In the genomic region with DNA sequence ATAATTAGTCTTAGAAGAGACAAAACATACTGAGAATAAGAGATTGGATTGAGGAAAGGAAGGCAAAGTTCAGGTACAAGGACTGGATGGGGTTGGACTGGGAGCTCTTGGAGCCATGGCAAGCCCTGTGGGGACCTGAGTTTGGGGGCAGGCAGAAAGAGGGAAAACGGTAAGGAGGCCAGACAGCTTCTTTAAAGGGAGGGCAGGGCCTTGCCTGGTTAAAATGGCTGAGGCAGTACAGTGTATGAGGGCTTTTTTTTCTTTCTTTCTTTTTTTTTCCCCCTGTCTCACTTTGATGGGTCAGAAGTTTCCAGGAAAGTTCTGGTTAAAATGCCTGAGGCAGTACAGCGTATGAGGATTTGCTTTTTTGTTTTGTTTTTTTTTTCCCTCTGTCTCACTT, we compare ENCODE assay signal across 9 cellular contexts. TPM values are rescaled to one million over a fixed set of nuclear protein-coding genes. Genes with fewer than 3 reads are reported as not detected.
A peak's percentile ranks its signal among the peaks of the same experiment; 100 is the strongest.
DNase-seq lines count a peak whose midpoint lies in the region; ATAC-seq, FAIRE-seq and TF ChIP-seq lines count a peak whose summit lies in the region.
"Had no signal": no experiment of that assay in that cellular context is flagged by ENCODE, and none has a peak within 500 bp of the region (broad histone marks: within the 10 kb centered on the region; RNA-seq: fewer than 3 reads in every experiment).

No MANE protein-coding gene starts in this region.

- dilution Hi-C loops in mammary epithelial cell (cut with HindIII; ENCODE audit: low sequenced_read_pairs) = no loop called here

- no TSS peak for BruUV-seq in mammary epithelial cell (replicated peaks; lab: Mats Ljungman, UMichigan)

- TF ChIP-seq CTCF in breast epithelium (IDR thresholded peaks at IDR 0.05) (no peak), mammary epithelial cell (conservative IDR thresholded peaks at IDR 0.05 in 1 of 2, IDR thresholded peaks at IDR 0.05 in 1 of 2; ENCODE audit: extremely low read depth in 1 of 2, insufficient read depth in 1 of 2, low read depth in 1 of 2, low read length in 2 of 2) (no peak), left ventricle myocardium inferior (IDR thresholded peaks at IDR 0.05; ENCODE audit: borderline replicate concordance) (no peak), pancreas (IDR thresholded peaks at IDR 0.05) (no peak)

- H3K27ac ChIP-seq in breast epithelium (peak overlapping the region; percentile 86 to 90), mammary epithelial cell (ENCODE audit: insufficient read depth, low read depth, low read length) (no peak overlapping the region), left ventricle myocardium inferior (replicated peaks) (peak overlapping the region; percentile 85), pancreas (peak overlapping the region; percentile 28 to 77 (median 46)), aorta (ENCODE audit: low read depth in 1 of 2, low read length in 2 of 2) (peak overlapping the region; percentile 66 to 69)

- H4K20me1 ChIP-seq in mammary epithelial cell (ENCODE audit: insufficient read depth, low read length) = no peaks in the 10 kb centered on the region

- FAIRE-seq in pancreas (lab: Jason Lieb, UNC) = no peak

- H3K9me3 ChIP-seq in breast epithelium (no peaks in the 10 kb centered on the region), mammary epithelial cell (replicated peaks; ENCODE audit: insufficient read depth, low read length) (no peaks in the 10 kb centered on the region), left ventricle myocardium inferior (replicated peaks) (no peaks in the 10 kb centered on the region), pancreas (no peaks in the 10 kb centered on the region), aorta (ENCODE audit: control insufficient read depth, low read length) (no peaks in the 10 kb centered on the region)

- H2AFZ ChIP-seq in mammary epithelial cell (ENCODE audit: low read depth, low read length) = no peak overlapping the region

- H3K4me3 ChIP-seq in breast epithelium (no peak overlapping the region), mammary epithelial cell (replicated peaks in 1 of 3; ENCODE audit: insufficient read depth in 1 of 3, low read depth in 2 of 3, low read length in 3 of 3) (no peak overlapping the region), left ventricle myocardium inferior (peak overlapping the region; percentile 32), pancreas (no peak overlapping the region), aorta (ENCODE audit: low read length in 2 of 2) (no peak overlapping the region)

- CTCF ChIA-PET in mammary epithelial cell (lab: Charles Lee; ENCODE audit: low non-redundant PET) = no interaction called here

- WGBS in mammary epithelial cell (ENCODE audit: low coverage, missing lambda C conversion rate) = 77% methylated on average over 2 of the region's 2 CpGs
- 45 to 57% methylated on average over 2 of the region's 2 CpGs for WGBS in pancreas, 2 donors
- 3 to 7% methylated on average over 2 of the region's 2 CpGs for WGBS in aorta, 2 donors

- intact Hi-C loops in breast epithelium (cut with DNase I; ENCODE audit: low total_unique reads) = loop anchor here (5.0 kb wide), 1 partner anchor 152 kb away; no protein-coding TSS in a partner anchor
- intact Hi-C loops in mammary epithelial cell (cut with micrococcal nuclease) = no loop called here
- intact Hi-C loops in left ventricle myocardium inferior (cut with micrococcal nuclease) = no loop called here
- intact Hi-C loops in pancreas (cut with DNase I) = no loop called here
- intact Hi-C loops in aorta (cut with DNase I) = no loop called here

- no peaks in the 10 kb centered on the region for H3K27me3 ChIP-seq in breast epithelium
- H3K27me3 ChIP-seq in mammary epithelial cell (ENCODE audit: insufficient read depth, low read length) = no peaks in the 10 kb centered on the region
- H3K27me3 ChIP-seq in left ventricle myocardium inferior (ENCODE audit: low read depth) = no peaks in the 10 kb centered on the region
- H3K27me3 ChIP-seq in pancreas = no peaks in the 10 kb centered on the region
- H3K27me3 ChIP-seq in aorta (ENCODE audit: control insufficient read depth in 1 of 2, insufficient read depth in 2 of 2, low read length in 1 of 2) = no peaks in the 10 kb centered on the region

- H3K79me2 ChIP-seq in mammary epithelial cell (ENCODE audit: insufficient read depth, low read length) = peaks cover 49% of the 10 kb centered on the region

- ATAC-seq in pancreas (peak; percentile 19 to 40 (median 35)), aorta (ENCODE audit: low FRiP score) (no peak), HG02623 (IDR thresholded peaks at IDR 0.05; ENCODE audit: unreplicated experiment) (no peak), HG02571 (IDR thresholded peaks at IDR 0.05; ENCODE audit: unreplicated experiment) (no peak)

- DNase-seq in breast epithelium (ENCODE audit: low spot score in 2 of 2) = no peak
- no peak for DNase-seq in mammary epithelial cell
- no peak for DNase-seq in left ventricle myocardium inferior
- DNase-seq in pancreas = no peak
- DNase-seq in aorta = no peak
- no peak for DNase-seq in NCI-H146 treated with DMSO at 0.1 percent for 48 hours (lab: John Stamatoyannopoulos, UW; ENCODE audit: unreplicated experiment)
- DNase-seq: activated naive CD4-positive, alpha-beta T cell had no signal

- H3K4me1 ChIP-seq in breast epithelium (peaks cover 4 to 8% of the 10 kb centered on the region in 2 donors), mammary epithelial cell (ENCODE audit: insufficient read depth, low read length) (peaks cover 11% of the 10 kb centered on the region), left ventricle myocardium inferior (peaks cover 78% of the 10 kb centered on the region), pancreas (peaks cover 18 to 41% (median 33%) of the 10 kb centered on the region in 3 donors), aorta (ENCODE audit: control insufficient read depth in 1 of 2, insufficient read depth in 2 of 2, low read length in 2 of 2) (peaks cover 5 to 17% of the 10 kb centered on the region in 2 donors)

- TF ChIP-seq POLR2A in breast epithelium (IDR thresholded peaks at IDR 0.05) = no peak

- H3K4me2 ChIP-seq in mammary epithelial cell (ENCODE audit: insufficient read depth, low read depth, low read length) = no peak overlapping the region

- H3K36me3 ChIP-seq in breast epithelium = no peaks in the 10 kb centered on the region
- H3K36me3 ChIP-seq in mammary epithelial cell (ENCODE audit: insufficient read depth, low read length) = no peaks in the 10 kb centered on the region
- no peaks in the 10 kb centered on the region for H3K36me3 ChIP-seq in left ventricle myocardium inferior
- no peaks in the 10 kb centered on the region for H3K36me3 ChIP-seq in pancreas
- no peaks in the 10 kb centered on the region for H3K36me3 ChIP-seq in aorta (ENCODE audit: control insufficient read depth in 1 of 2, insufficient read depth in 2 of 2, low read length in 1 of 2)

- in situ Hi-C loops in mammary epithelial cell (cut with MboI; ENCODE audit: low sequenced_read_pairs in 2 of 2) = no loop called here

- H3K9ac ChIP-seq in mammary epithelial cell (ENCODE audit: insufficient read depth, low read length) = no peak overlapping the region

RNA-seq across cellular contexts. Expression of gene SNX18, which starts 16.7 kb away (rescaled TPM):
- total RNA-seq in breast epithelium (10 to 100 TPM; 29.2 to 37.3 (median 33.1) TPM), mammary epithelial cell (10 to 100 TPM; 22.6 to 84.0 TPM), left ventricle myocardium inferior (28.7 TPM), pancreas (10 to 100 TPM; 10.2 to 20.0 (median 14.3) TPM), aorta (100 to 1,000 TPM in 1 of 2 donors, 10 to 100 TPM in 1; 84.4 to 110 TPM)
- polyA plus RNA-seq in mammary epithelial cell (7.6 TPM), pancreas (1 to 10 TPM; 2.9 to 4.7 TPM), aorta (10 to 100 TPM; 31.6 to 37.3 TPM)
- polyA minus RNA-seq in mammary epithelial cell = 10.5 TPM

Comparison
In these comparisons a context has a peak if more than half of its experiments do, and no peak if none do; other contexts are left out.
1. ATAC-seq: peak in pancreas (4 of 4); none in aorta (single experiment), HG02623 (single experiment) and HG02571 (single experiment).